9 cellular contexts compared by ENCODE assay signal in genomic region chr3:113533534-113533892, GRCh38. TPM values are rescaled to one million over a fixed set of nuclear protein-coding genes. Genes with fewer than 3 reads are reported as not detected.
DNase-seq lines count a peak whose midpoint lies in the region; ATAC-seq and TF ChIP-seq lines count a peak whose summit lies in the region.
"Had no signal": no experiment of that assay in that cellular context is flagged by ENCODE, and none has a peak within 500 bp of the region (broad histone marks: within the 10 kb centered on the region; RNA-seq: fewer than 3 reads in every experiment).

No MANE protein-coding gene starts in this region.

- H3K4me1 Mint-ChIP-seq in naive thymus-derived CD4-positive, alpha-beta T cell = peaks cover 46 to 83% (median 71%) of the 10 kb centered on the region in 7 donors

- H3K27ac ChIP-seq in DND-41 (ENCODE audit: low read length) (peak overlapping the region; percentile 45), OCI-LY3 (ENCODE audit: low read length) (no peak overlapping the region)
- H3K27ac ChIP-seq in naive thymus-derived CD4-positive, alpha-beta T cell (ENCODE audit: low read depth, low read length) = peak overlapping the region; percentile 95

- DNase-seq in DND-41 = peak; percentile 44
- DNase-seq in cerebellar cortex (ENCODE audit: low spot score) = peak; percentile 52
- peak in 6 of 9 donors; percentile 49 to 70 (median 64) for DNase-seq in naive thymus-derived CD4-positive, alpha-beta T cell
- no peak for DNase-seq in NCI-H526 treated with DMSO at 0.1 percent for 48 hours (lab: John Stamatoyannopoulos, UW)
- DNase-seq in NCI-H2227 (lab: John Stamatoyannopoulos, UW; ENCODE audit: unreplicated experiment) = no peak
- no peak for DNase-seq in NCI-H2107 treated with DMSO at 0.1 percent for 48 hours (lab: John Stamatoyannopoulos, UW; ENCODE audit: unreplicated experiment)

- CTCF ChIA-PET in naive thymus-derived CD4-positive, alpha-beta T cell (lab: Charles Lee) = interaction anchor here (1.2 to 1.9 kb wide), 4 partner anchors 19 to 44 kb away, joined by 4 to 14 read pairs (median 5); partner anchors contain the start of gene SPICE1

- peaks cover 9 to 22% (median 12%) of the 10 kb centered on the region in 5 donors for H3K36me3 Mint-ChIP-seq in naive thymus-derived CD4-positive, alpha-beta T cell

- peak overlapping the region; percentile 59 to 62; a peak in 3 of 4 replicates for H3K4me3 ChIP-seq in DND-41 (ENCODE audit: low read depth in 1 of 2, low read length in 2 of 2)
- H3K4me3 ChIP-seq in OCI-LY3 (ENCODE audit: low read length) = peak overlapping the region; percentile 88
- H3K4me3 ChIP-seq in naive thymus-derived CD4-positive, alpha-beta T cell (ENCODE audit: low read length) = peak overlapping the region; percentile 96
- H3K4me3 ChIP-seq: K562 had no signal

- H2AFZ ChIP-seq in DND-41 (ENCODE audit: low read depth, low read length) (peak overlapping the region; percentile 72), OCI-LY3 (ENCODE audit: low read depth, low read length) (peak overlapping the region; percentile 98)

- H3K4me2 ChIP-seq in DND-41 (ENCODE audit: insufficient read depth, low read length) (peak overlapping the region; percentile 85), OCI-LY3 (ENCODE audit: low read length) (peak overlapping the region; percentile 100)

- H3K27ac Mint-ChIP-seq in naive thymus-derived CD4-positive, alpha-beta T cell = peak overlapping the region; percentile 96 to 100 (median 98)

- H3K4me3 Mint-ChIP-seq in naive thymus-derived CD4-positive, alpha-beta T cell = peak overlapping the region; percentile 92 to 100 (median 98)

- H3K9me3 Mint-ChIP-seq in naive thymus-derived CD4-positive, alpha-beta T cell = no peaks in the 10 kb centered on the region

- H4K20me1 ChIP-seq in DND-41 (ENCODE audit: insufficient read depth, low read length) (no peaks in the 10 kb centered on the region), OCI-LY3 (ENCODE audit: insufficient read depth, low read length) (no peaks in the 10 kb centered on the region)

- H3K9ac ChIP-seq in DND-41 (ENCODE audit: low read depth, low read length) = peak overlapping the region; percentile 58
- peak overlapping the region; percentile 69 for H3K9ac ChIP-seq in OCI-LY3 (ENCODE audit: low read length)

- TF ChIP-seq CTCF in DND-41 (IDR thresholded peaks at IDR 0.05; ENCODE audit: borderline replicate concordance, extremely low read depth, low read length, poor library complexity, severe bottlenecking) = no peak
- TF ChIP-seq CTCF in OCI-LY3 (IDR thresholded peaks at IDR 0.05; ENCODE audit: low read depth, low read length) = no peak

- H3K27me3 Mint-ChIP-seq in naive thymus-derived CD4-positive, alpha-beta T cell = peaks cover 0 to 8% (median 0%) of the 10 kb centered on the region in 5 donors

- intact Hi-C loops in naive thymus-derived CD4-positive, alpha-beta T cell (cut with micrococcal nuclease) = loop anchor here (1.0 to 10.0 kb wide), 10 partner anchors 45 to 1613 kb away; partner anchors contain the start of genes CCDC191 (in 2 of the 2), QTRT2 (in 2 of the 2), ZBTB20 (in 2 of the 2) and ATG3 (in 1 of the 2)

- ATAC-seq in DND-41 (ENCODE audit: insufficient read depth, low read depth) (peak; percentile 39), GM21528 (IDR thresholded peaks at IDR 0.05; ENCODE audit: low FRiP score, unreplicated experiment) (peak; percentile 21)
- peak; percentile 50 for ATAC-seq in naive thymus-derived CD4-positive, alpha-beta T cell
- ATAC-seq: K562 had no signal

- H3K9me3 ChIP-seq in DND-41 (ENCODE audit: insufficient read depth, low read length, severe bottlenecking) (no peaks in the 10 kb centered on the region), OCI-LY3 (ENCODE audit: insufficient read depth, low read length) (no peaks in the 10 kb centered on the region)
- no peaks in the 10 kb centered on the region for H3K9me3 ChIP-seq in naive thymus-derived CD4-positive, alpha-beta T cell (ENCODE audit: control insufficient read depth in 2 of 3, low read length in 3 of 3)

- POLR2A ChIA-PET in naive thymus-derived CD4-positive, alpha-beta T cell (lab: Charles Lee) = interaction anchor here (0.9 to 4.7 kb wide), 10 partner anchors 9 to 545 kb away, joined by 3 to 71 read pairs (median 4); partner anchors contain the start of genes ATP6V1A, NAA50, SPICE1 and USF3

- no peaks in the 10 kb centered on the region for H3K36me3 ChIP-seq in DND-41 (ENCODE audit: insufficient read depth, low read length)
- no peaks in the 10 kb centered on the region for H3K36me3 ChIP-seq in OCI-LY3 (replicated peaks; ENCODE audit: low read depth, low read length)
- H3K36me3 ChIP-seq in naive thymus-derived CD4-positive, alpha-beta T cell (ENCODE audit: control insufficient read depth in 2 of 3, insufficient read depth in 3 of 3, low read length in 3 of 3) = peaks cover 0 to 15% (median 0%) of the 10 kb centered on the region in 3 experiments

- H3K27me3 ChIP-seq in DND-41 (ENCODE audit: insufficient read depth, low read length, poor library complexity) (peaks cover 19% of the 10 kb centered on the region), OCI-LY3 (ENCODE audit: low read depth, low read length) (peaks cover 37% of the 10 kb centered on the region)
- H3K27me3 ChIP-seq in naive thymus-derived CD4-positive, alpha-beta T cell (ENCODE audit: control insufficient read depth in 2 of 2, insufficient read depth in 2 of 2, low read length in 2 of 2) = no peaks in the 10 kb centered on the region

- H3K79me2 ChIP-seq in DND-41 (ENCODE audit: insufficient read depth, low read length) (no peaks in the 10 kb centered on the region), OCI-LY3 (ENCODE audit: low read length) (no peaks in the 10 kb centered on the region)

- H3K4me1 ChIP-seq in DND-41 (ENCODE audit: insufficient read depth, low read length) (peaks cover 28% of the 10 kb centered on the region), OCI-LY3 (ENCODE audit: low read length) (peaks cover 13% of the 10 kb centered on the region)
- H3K4me1 ChIP-seq in naive thymus-derived CD4-positive, alpha-beta T cell (ENCODE audit: control insufficient read depth in 2 of 2, insufficient read depth in 2 of 2, low read length in 2 of 2) = peaks cover 28 to 46% of the 10 kb centered on the region in 2 donors

RNA-seq across cellular contexts. Expression of gene SIDT1, which starts 1.2 kb away (rescaled TPM):
- total RNA-seq in naive thymus-derived CD4-positive, alpha-beta T cell = 10 to 100 TPM; 32.1 to 65.7 (median 60.7) TPM
- 10 to 100 TPM; 19.9 to 33.3 TPM for polyA plus RNA-seq in naive thymus-derived CD4-positive, alpha-beta T cell
- total RNA-seq: K562 had no signal
- polyA plus RNA-seq: K562 had no signal

RNA-seq across cellular contexts. Expression of gene SPICE1, which starts 18.6 kb away (rescaled TPM):
- 10 to 100 TPM; 16.7 to 44.3 (median 21.7) TPM for total RNA-seq in naive thymus-derived CD4-positive, alpha-beta T cell
- polyA plus RNA-seq in naive thymus-derived CD4-positive, alpha-beta T cell = 1 to 10 TPM; 5.1 to 6.0 TPM

Comparison
In these comparisons a context has a peak if more than half of its experiments do, and no peak if none do; other contexts are left out.
1. DNase-seq: peak in DND-41 (single experiment), cerebellar cortex (single experiment) and naive thymus-derived CD4-positive, alpha-beta T cell (6 of 9); none in NCI-H526 treated with DMSO at 0.1 percent for 48 hours (single experiment), NCI-H2227 (single experiment) and NCI-H2107 treated with DMSO at 0.1 percent for 48 hours (single experiment).
2. Peak in every context shown above with its lines, with median percentiles within 50 percentile points of each other: ATAC-seq and H3K4me3 ChIP-seq.